In genomic region chr1:155254228-155254713, GRCh38 we compare ENCODE assay signal across 8 cellular contexts. TPM values are rescaled to one million over a fixed set of nuclear protein-coding genes. Genes with fewer than 3 reads are reported as not detected.
A peak's percentile ranks its signal among the peaks of the same experiment; 100 is the strongest.
DNase-seq lines count a peak whose midpoint lies in the region; ATAC-seq, FAIRE-seq and TF ChIP-seq lines count a peak whose summit lies in the region.

No MANE protein-coding gene starts in this region.

- H4K8ac ChIP-seq in mesenchymal stem cell (ENCODE audit: low read length), result peak overlapping the region; percentile 98

- H2BK15ac ChIP-seq in mesenchymal stem cell (ENCODE audit: low read depth, poor library complexity, severe bottlenecking), result no peak overlapping the region

- peak overlapping the region; percentile 75 to 97; a peak in 3 of 4 replicates for H3K9ac ChIP-seq in K562 (ENCODE audit: insufficient read depth in 1 of 2, low read depth in 2 of 2, low read length in 2 of 2)
- peak overlapping the region; percentile 94 for H3K9ac ChIP-seq in mesenchymal stem cell (ENCODE audit: low read length)

- H3K4me1 ChIP-seq in cardiac muscle cell (ENCODE audit: low read depth) (peaks cover 30% of the 10 kb centered on the region), K562 (replicated peaks in 1 of 2; ENCODE audit: control insufficient read depth in 2 of 2, insufficient read depth in 2 of 2, low read length in 2 of 2) (peaks cover 25 to 48% of the 10 kb centered on the region in 2 experiments), mesenchymal stem cell (ENCODE audit: control insufficient read depth, insufficient read depth, low read depth, low read length) (peaks cover 30% of the 10 kb centered on the region), vagina (peaks cover 32% of the 10 kb centered on the region)

- peak overlapping the region in 1 of 2 experiments; percentile 96 for H3K18ac ChIP-seq in mesenchymal stem cell (ENCODE audit: low read depth in 1 of 2, low read length in 2 of 2)

- H3K79me1 ChIP-seq in mesenchymal stem cell (replicated peaks; ENCODE audit: low read length, poor library complexity, severe bottlenecking), result peaks cover 22% of the 10 kb centered on the region

- intact Hi-C loops in Right ventricle myocardium superior (cut with DNase I) (loop anchor here (5.0 kb wide), 2 partner anchors 68 to 338 kb away; partner anchors contain the start of gene RUSC1), K562 (cut with micrococcal nuclease) (loop anchor here (5.0 to 10.0 kb wide), 2 partner anchors 251 to 338 kb away; no protein-coding TSS in a partner anchor), vagina (cut with DNase I) (loop anchor here (5.0 kb wide), 2 partner anchors 68 to 338 kb away; partner anchors contain the start of gene RUSC1)

- no peak for TF ChIP-seq POLR2A in K562 (conservative IDR thresholded peaks at IDR 0.05)
- no peak for TF ChIP-seq POLR2A in vagina (IDR thresholded peaks at IDR 0.05)

- DNase-seq in cardiac muscle cell (ENCODE audit: low read depth in 1 of 2, low spot score in 1 of 2) (no peak), Right ventricle myocardium superior (no peak), K562 (ENCODE audit: extremely low read depth in 1 of 4, low spot score in 3 of 4) (peak in 2 of 4 experiments; percentile 23 to 31), mesenchymal stem cell (no peak), vagina (ENCODE audit: extremely low spot score in 2 of 2) (no peak), NCI-H1694 (lab: John Stamatoyannopoulos, UW) (no peak), retina (no peak)

- no TSS peak for BruUV-seq in K562 (replicated peaks; lab: Mats Ljungman, UMichigan)

- CTCF ChIA-PET in K562 (lab: Yijun Ruan, JAX; ENCODE audit: low intra/inter-chr PET ratio), result interaction anchor here (1.2 kb wide), 1 partner anchor 69 kb away, joined by 4 read pairs; no protein-coding TSS in a partner anchor

- H3K79me2 ChIP-seq in K562 (ENCODE audit: control insufficient read depth, insufficient read depth, low read length), result peaks cover 18% of the 10 kb centered on the region

- ATAC-seq in Right ventricle myocardium superior (ENCODE audit: poor library complexity) (no peak), K562 (no peak), GM18858 (IDR thresholded peaks at IDR 0.05; ENCODE audit: unreplicated experiment) (no peak)

- H4K20me1 ChIP-seq in K562 (replicated peaks; ENCODE audit: control insufficient read depth, insufficient read depth, low read length), result no peaks in the 10 kb centered on the region

- in situ Hi-C loops in K562 (cut with MboI), result loop anchor here (10.0 kb wide), 1 partner anchor 341 kb away; no protein-coding TSS in a partner anchor

- peak overlapping the region; percentile 8 for H4K91ac ChIP-seq in mesenchymal stem cell (ENCODE audit: low read length)

- H3K23ac ChIP-seq in mesenchymal stem cell (ENCODE audit: low read length in 2 of 2), result no peak overlapping the region

- no peak overlapping the region for H2BK120ac ChIP-seq in mesenchymal stem cell (ENCODE audit: low read depth, low read length)

- H3K27ac ChIP-seq in cardiac muscle cell (no peak overlapping the region), K562 (ENCODE audit: extremely low read depth, low read depth, low read length) (peak overlapping the region; percentile 65; the same call in 2 of the 3 replicates), mesenchymal stem cell (ENCODE audit: low read length, poor library complexity, severe bottlenecking) (no peak overlapping the region), vagina (peak overlapping the region; percentile 96)

- peak overlapping the region in 1 of 2 experiments; percentile 78 for H3K14ac ChIP-seq in mesenchymal stem cell (ENCODE audit: low read length in 2 of 2)

- peak overlapping the region in 1 of 2 experiments; percentile 26 for H2BK12ac ChIP-seq in mesenchymal stem cell (ENCODE audit: low read length in 2 of 2)

- TF ChIP-seq CTCF in cardiac muscle cell (IDR thresholded peaks at IDR 0.05; ENCODE audit: low read depth, low read length) (no peak), K562 (IDR thresholded peaks at IDR 0.05 in 2 of 3, conservative IDR thresholded peaks at IDR 0.05 in 1 of 3; ENCODE audit: insufficient read depth in 2 of 3, low read depth in 1 of 3, low read length in 3 of 3) (no peak), vagina (IDR thresholded peaks at IDR 0.05) (no peak)

- H3K9me3 ChIP-seq in cardiac muscle cell (ENCODE audit: low read depth) (no peaks in the 10 kb centered on the region), K562 (replicated peaks; ENCODE audit: control insufficient read depth, insufficient read depth, low read depth, low read length) (no peaks in the 10 kb centered on the region), mesenchymal stem cell (ENCODE audit: control insufficient read depth, low read length) (no peaks in the 10 kb centered on the region), vagina (no peaks in the 10 kb centered on the region)

- H3K4me2 ChIP-seq in K562 (ENCODE audit: insufficient read depth, low read length) (peak overlapping the region; percentile 81), mesenchymal stem cell (ENCODE audit: low read length, poor library complexity, severe bottlenecking) (peak overlapping the region; percentile 66)

- no peak for FAIRE-seq in K562 (lab: Jason Lieb, UNC)

- H3K9me1 ChIP-seq in K562 (ENCODE audit: control insufficient read depth, insufficient read depth, low read length), result no peaks in the 10 kb centered on the region

- no peak for TF ChIP-seq EP300 in K562 (IDR thresholded peaks at IDR 0.05; ENCODE audit: low read length)

- peak overlapping the region; percentile 93; the same call in 1 of the 2 replicates for H2AFZ ChIP-seq in K562 (ENCODE audit: low read depth, low read length)
- H2AFZ ChIP-seq in mesenchymal stem cell (ENCODE audit: low read depth, low read length), result no peak overlapping the region

- H3K36me3 ChIP-seq in cardiac muscle cell (peaks cover 5% of the 10 kb centered on the region), K562 (ENCODE audit: control insufficient read depth, insufficient read depth, low read length) (peaks cover 35% of the 10 kb centered on the region; the same call in 2 of the 3 replicates), mesenchymal stem cell (ENCODE audit: control insufficient read depth in 1 of 2, insufficient read depth in 2 of 2, low read depth in 1 of 2, low read length in 2 of 2) (peaks cover 34 to 36% of the 10 kb centered on the region in 2 experiments), vagina (peaks cover 0 to 6% of the 10 kb centered on the region in 2 donors)

- H2BK5ac ChIP-seq in mesenchymal stem cell (ENCODE audit: low read depth, low read length, poor library complexity, severe bottlenecking), result no peak overlapping the region

- POLR2A ChIA-PET in K562 (lab: Yijun Ruan, JAX), result no interaction called here

- TF ChIP-seq RAD21 in K562 (CRISPR knock-in tag; conservative IDR thresholded peaks at IDR 0.05 in 1 of 2, IDR thresholded peaks at IDR 0.05 in 1 of 2), result no peak

- H3K27me3 ChIP-seq in cardiac muscle cell (no peaks in the 10 kb centered on the region), K562 (ENCODE audit: control insufficient read depth in 2 of 2, insufficient read depth in 2 of 2, low read length in 2 of 2) (no peaks in the 10 kb centered on the region), mesenchymal stem cell (ENCODE audit: control insufficient read depth in 1 of 2, insufficient read depth in 1 of 2, low read length in 2 of 2) (no peaks in the 10 kb centered on the region), vagina (no peaks in the 10 kb centered on the region)

- H2AK5ac ChIP-seq in mesenchymal stem cell (ENCODE audit: low read length, severe bottlenecking), result no peak overlapping the region

- 48% methylated on average over 10 of the region's 12 CpGs for WGBS in K562 (ENCODE audit: insufficient coverage, low coverage, missing lambda C conversion rate)
- WGBS in mesenchymal stem cell, result 77% methylated on average over 12 of the region's 12 CpGs

- peak overlapping the region; percentile 70 for H3K4me3 ChIP-seq in cardiac muscle cell
- H3K4me3 ChIP-seq in K562, result peak overlapping the region; percentile 58
- peak overlapping the region; percentile 79 to 95 for H3K4me3 ChIP-seq in mesenchymal stem cell (ENCODE audit: insufficient read depth in 1 of 2, low read depth in 1 of 2, low read length in 2 of 2)
- peak overlapping the region; percentile 78 to 86 for H3K4me3 ChIP-seq in vagina

- H3K4ac ChIP-seq in mesenchymal stem cell (ENCODE audit: low read depth in 1 of 2, low read length in 2 of 2), result peak overlapping the region; percentile 49 to 94

RNA-seq across cellular contexts. Expression of gene ENTREP3, which starts 1.0 kb away (rescaled TPM):
- total RNA-seq in cardiac muscle cell (39.5 and 46.2 TPM in 2 replicates), Right ventricle myocardium superior (13.8 TPM), K562 (2014; rRNA removed) (6.4 and 10.6 TPM in 2 replicates), K562 (2014; rRNA removed; fragmentation: Illumina TruSeq; extraction: Trizol) (1.9 and 2.0 TPM in 2 replicates), K562 (2015; rRNA removed; fragmentation: Illumina TruSeq; extraction: Trizol) (3.4 and 4.1 TPM in 2 replicates), K562 (2021) (41.8 and 43.0 TPM in 2 replicates), vagina (21.1 TPM)
- polyA plus RNA-seq in cardiac muscle cell (42.0 and 59.2 TPM in 2 replicates), K562 (2011; rRNA removed) (5.9 and 17.5 TPM in 2 replicates), K562 (2014; fragmentation: Illumina TruSeq; extraction: Trizol) (11.8 and 21.9 TPM in 2 replicates), K562 (2014; fragmentation: Nextera tagmentation; extraction: Ambion mirVana) (1 to 10 TPM; 2.0 to 2.1 TPM), K562 (2014; rRNA removed) (15.4 and 17.7 TPM in 2 replicates)
- 20.6 and 45.2 TPM in 2 replicates for total RNA-seq in K562 (2011; cell fraction: chromatin; rRNA removed; ENCODE audit: low replicate concordance)
- 38.6 and 38.9 TPM in 2 replicates for total RNA-seq in K562 (2011; cell fraction: nucleolus; rRNA removed)
- 36.1 and 52.0 TPM in 2 replicates for total RNA-seq in K562 (2011; cell fraction: nucleoplasm; rRNA removed)
- 10.9 and 13.6 TPM in 2 replicates for polyA plus RNA-seq in K562 (2011; cell fraction: cytosol; rRNA removed)
- polyA plus RNA-seq in K562 (2011; cell fraction: nucleus; rRNA removed), result 30.5 and 33.5 TPM in 2 replicates
- 23.2 and 25.9 TPM in 2 replicates for polyA plus RNA-seq in K562 (2012)
- polyA minus RNA-seq in K562 (2011; rRNA and poly(A)+ RNA removed), result 3.8 and 3.9 TPM in 2 replicates
- polyA minus RNA-seq in K562 (2011; cell fraction: cytosol; rRNA and poly(A)+ RNA removed), result 13.7 and 24.0 TPM in 2 replicates
- polyA minus RNA-seq in K562 (2011; cell fraction: nucleus; rRNA and poly(A)+ RNA removed), result 6.2 and 7.2 TPM in 2 replicates
- polyA plus RNA-seq in mesenchymal stem cell (2013, experiment 1 of 2), result 48.4 TPM
- polyA plus RNA-seq in mesenchymal stem cell (2013, experiment 2 of 2), result 49.3 TPM

RNA-seq across cellular contexts. Expression of gene SCAMP3, which starts 7.9 kb away (rescaled TPM):
- total RNA-seq in cardiac muscle cell (67.3 and 109 TPM in 2 replicates), Right ventricle myocardium superior (56.8 TPM), K562 (2014; rRNA removed) (101 and 132 TPM in 2 replicates), K562 (2014; rRNA removed; fragmentation: Illumina TruSeq; extraction: Trizol) (13.4 and 14.2 TPM in 2 replicates), K562 (2015; rRNA removed; fragmentation: Illumina TruSeq; extraction: Trizol) (24.0 and 25.4 TPM in 2 replicates), K562 (2021) (111 TPM in 2 replicates), vagina (44.7 TPM)
- polyA plus RNA-seq in cardiac muscle cell (100 and 172 TPM in 2 replicates), K562 (2011; rRNA removed) (100 and 140 TPM in 2 replicates), K562 (2014; fragmentation: Illumina TruSeq; extraction: Trizol) (86.1 and 100 TPM in 2 replicates), K562 (2014; fragmentation: Nextera tagmentation; extraction: Ambion mirVana) (10 to 100 TPM; 72.9 to 83.3 TPM), K562 (2014; rRNA removed) (130 and 131 TPM in 2 replicates)
- total RNA-seq in K562 (2011; cell fraction: chromatin; rRNA removed; ENCODE audit: low replicate concordance), result 59.7 and 127 TPM in 2 replicates
- 178 TPM in 2 replicates for total RNA-seq in K562 (2011; cell fraction: nucleolus; rRNA removed)
- total RNA-seq in K562 (2011; cell fraction: nucleoplasm; rRNA removed), result 135 and 144 TPM in 2 replicates
- polyA plus RNA-seq in K562 (2011; cell fraction: cytosol; rRNA removed), result 214 and 294 TPM in 2 replicates
- polyA plus RNA-seq in K562 (2011; cell fraction: nucleus; rRNA removed), result 103 and 109 TPM in 2 replicates
- polyA plus RNA-seq in K562 (2012), result 94.0 and 101 TPM in 2 replicates
- 57.0 and 75.1 TPM in 2 replicates for polyA minus RNA-seq in K562 (2011; rRNA and poly(A)+ RNA removed)
- 62.4 and 70.4 TPM in 2 replicates for polyA minus RNA-seq in K562 (2011; cell fraction: cytosol; rRNA and poly(A)+ RNA removed)
- 16.4 and 25.2 TPM in 2 replicates for polyA minus RNA-seq in K562 (2011; cell fraction: nucleus; rRNA and poly(A)+ RNA removed)
- polyA plus RNA-seq in mesenchymal stem cell (2013, experiment 1 of 2), result 104 TPM
- 101 TPM for polyA plus RNA-seq in mesenchymal stem cell (2013, experiment 2 of 2)

RNA-seq across cellular contexts. Expression of gene CLK2, which starts 19.0 kb away (rescaled TPM):
- total RNA-seq in cardiac muscle cell, result 57.3 and 65.3 TPM in 2 replicates
- 45.1 and 68.5 TPM in 2 replicates for polyA plus RNA-seq in cardiac muscle cell
- total RNA-seq in Right ventricle myocardium superior, result 18.5 TPM
- total RNA-seq in K562 (2011; cell fraction: chromatin; rRNA removed; ENCODE audit: low replicate concordance), result 311 and 570 TPM in 2 replicates
- total RNA-seq in K562 (2011; cell fraction: nucleolus; rRNA removed), result 299 and 331 TPM in 2 replicates
- 264 and 285 TPM in 2 replicates for total RNA-seq in K562 (2011; cell fraction: nucleoplasm; rRNA removed)
- total RNA-seq in K562 (2014; rRNA removed), result 36.4 and 40.2 TPM in 2 replicates
- total RNA-seq in K562 (2014; rRNA removed; fragmentation: Illumina TruSeq; extraction: Trizol), result 24.2 and 25.6 TPM in 2 replicates
- 37.0 and 39.6 TPM in 2 replicates for total RNA-seq in K562 (2015; rRNA removed; fragmentation: Illumina TruSeq; extraction: Trizol)
- 60.2 and 65.4 TPM in 2 replicates for total RNA-seq in K562 (2021)
- polyA plus RNA-seq in K562 (2011; rRNA removed), result 67.8 and 105 TPM in 2 replicates
- 48.7 and 49.0 TPM in 2 replicates for polyA plus RNA-seq in K562 (2011; cell fraction: cytosol; rRNA removed)
- polyA plus RNA-seq in K562 (2011; cell fraction: nucleus; rRNA removed), result 890 and 922 TPM in 2 replicates
- 56.9 and 62.9 TPM in 2 replicates for polyA plus RNA-seq in K562 (2012)
- polyA plus RNA-seq in K562 (2014; fragmentation: Illumina TruSeq; extraction: Trizol), result 59.9 and 67.3 TPM in 2 replicates
- polyA plus RNA-seq in K562 (2014; fragmentation: Nextera tagmentation; extraction: Ambion mirVana), result 10 to 100 TPM; 13.5 to 15.7 TPM
- polyA plus RNA-seq in K562 (2014; rRNA removed), result 69.1 and 81.4 TPM in 2 replicates
- 58.6 and 59.3 TPM in 2 replicates for polyA minus RNA-seq in K562 (2011; rRNA and poly(A)+ RNA removed)
- 30.5 and 30.7 TPM in 2 replicates for polyA minus RNA-seq in K562 (2011; cell fraction: cytosol; rRNA and poly(A)+ RNA removed)
- 109 and 138 TPM in 2 replicates for polyA minus RNA-seq in K562 (2011; cell fraction: nucleus; rRNA and poly(A)+ RNA removed)
- polyA plus RNA-seq in mesenchymal stem cell (2013, experiment 1 of 2), result 35.0 TPM
- 34.0 TPM for polyA plus RNA-seq in mesenchymal stem cell (2013, experiment 2 of 2)
- 48.1 TPM for total RNA-seq in vagina

RNA-seq across cellular contexts. Expression of gene HCN3, which starts 23.0 kb away (rescaled TPM):
- total RNA-seq in cardiac muscle cell, result 1.7 and 3.5 TPM in 2 replicates
- polyA plus RNA-seq in cardiac muscle cell, result 3.7 and 12.9 TPM in 2 replicates
- 1.4 TPM for total RNA-seq in Right ventricle myocardium superior
- 31.1 and 65.6 TPM in 2 replicates for total RNA-seq in K562 (2011; cell fraction: chromatin; rRNA removed; ENCODE audit: low replicate concordance)
- 41.4 and 45.0 TPM in 2 replicates for total RNA-seq in K562 (2011; cell fraction: nucleolus; rRNA removed)
- 40.9 and 43.8 TPM in 2 replicates for total RNA-seq in K562 (2011; cell fraction: nucleoplasm; rRNA removed)
- total RNA-seq in K562 (2014; rRNA removed), result 2.3 and 3.2 TPM in 2 replicates
- 1.7 and 2.9 TPM in 2 replicates for total RNA-seq in K562 (2014; rRNA removed; fragmentation: Illumina TruSeq; extraction: Trizol)
- total RNA-seq in K562 (2015; rRNA removed; fragmentation: Illumina TruSeq; extraction: Trizol), result 3.1 and 3.9 TPM in 2 replicates
- total RNA-seq in K562 (2021), result 6.6 and 7.0 TPM in 2 replicates
- 7.2 and 14.5 TPM in 2 replicates for polyA plus RNA-seq in K562 (2011; rRNA removed)
- polyA plus RNA-seq in K562 (2011; cell fraction: cytosol; rRNA removed), result 7.1 and 13.6 TPM in 2 replicates
- 101 and 112 TPM in 2 replicates for polyA plus RNA-seq in K562 (2011; cell fraction: nucleus; rRNA removed)
- 5.6 and 7.6 TPM in 2 replicates for polyA plus RNA-seq in K562 (2012)
- 5.6 and 5.9 TPM in 2 replicates for polyA plus RNA-seq in K562 (2014; fragmentation: Illumina TruSeq; extraction: Trizol)
- 1 to 10 TPM in 1 of 2 experiments, under 1 TPM in 1; 0.91 to 1.0 TPM for polyA plus RNA-seq in K562 (2014; fragmentation: Nextera tagmentation; extraction: Ambion mirVana)
- polyA plus RNA-seq in K562 (2014; rRNA removed), result 7.3 and 9.7 TPM in 2 replicates
- 3.7 and 5.6 TPM in 2 replicates for polyA minus RNA-seq in K562 (2011; rRNA and poly(A)+ RNA removed)
- polyA minus RNA-seq in K562 (2011; cell fraction: cytosol; rRNA and poly(A)+ RNA removed), result 2.5 and 5.6 TPM in 2 replicates
- 11.6 and 13.2 TPM in 2 replicates for polyA minus RNA-seq in K562 (2011; cell fraction: nucleus; rRNA and poly(A)+ RNA removed)
- polyA plus RNA-seq in mesenchymal stem cell (2013, experiment 1 of 2), result 2.0 TPM
- 1.9 TPM for polyA plus RNA-seq in mesenchymal stem cell (2013, experiment 2 of 2)
- total RNA-seq in vagina, result 4.2 TPM

RNA-seq across cellular contexts. Expression of gene MTX1, which starts 45.8 kb away (rescaled TPM):
- total RNA-seq in cardiac muscle cell (24.7 and 45.0 TPM in 2 replicates), Right ventricle myocardium superior (16.4 TPM), K562 (2014; rRNA removed) (98.4 and 165 TPM in 2 replicates), K562 (2014; rRNA removed; fragmentation: Illumina TruSeq; extraction: Trizol) (37.3 and 44.6 TPM in 2 replicates), K562 (2015; rRNA removed; fragmentation: Illumina TruSeq; extraction: Trizol) (65.1 and 66.9 TPM in 2 replicates), K562 (2021) (73.8 and 83.3 TPM in 2 replicates), vagina (29.5 TPM)
- polyA plus RNA-seq in cardiac muscle cell (31.9 and 50.2 TPM in 2 replicates), K562 (2011; rRNA removed) (65.8 and 73.3 TPM in 2 replicates), K562 (2014; fragmentation: Illumina TruSeq; extraction: Trizol) (80.0 and 88.4 TPM in 2 replicates), K562 (2014; fragmentation: Nextera tagmentation; extraction: Ambion mirVana) (10 to 100 TPM; 29.1 to 66.3 TPM), K562 (2014; rRNA removed) (83.5 and 90.5 TPM in 2 replicates)
- 16.6 and 32.2 TPM in 2 replicates for total RNA-seq in K562 (2011; cell fraction: chromatin; rRNA removed; ENCODE audit: low replicate concordance)
- total RNA-seq in K562 (2011; cell fraction: nucleolus; rRNA removed), result 41.9 and 55.9 TPM in 2 replicates
- total RNA-seq in K562 (2011; cell fraction: nucleoplasm; rRNA removed), result 26.1 and 28.5 TPM in 2 replicates
- polyA plus RNA-seq in K562 (2011; cell fraction: cytosol; rRNA removed), result 102 and 177 TPM in 2 replicates
- polyA plus RNA-seq in K562 (2011; cell fraction: nucleus; rRNA removed), result 65.2 and 88.3 TPM in 2 replicates
- polyA plus RNA-seq in K562 (2012), result 79.8 and 86.4 TPM in 2 replicates
- 25.2 and 38.9 TPM in 2 replicates for polyA minus RNA-seq in K562 (2011; rRNA and poly(A)+ RNA removed)
- 35.6 and 41.5 TPM in 2 replicates for polyA minus RNA-seq in K562 (2011; cell fraction: cytosol; rRNA and poly(A)+ RNA removed)
- 26.3 and 28.4 TPM in 2 replicates for polyA minus RNA-seq in K562 (2011; cell fraction: nucleus; rRNA and poly(A)+ RNA removed)
- 39.5 TPM for polyA plus RNA-seq in mesenchymal stem cell (2013, experiment 1 of 2)
- polyA plus RNA-seq in mesenchymal stem cell (2013, experiment 2 of 2), result 38.9 TPM

Comparison
In these comparisons a context has a peak if more than half of its experiments do, and no peak if none do; other contexts are left out.
1. H3K27ac ChIP-seq: peak in K562 (single experiment) and vagina (single experiment); none in cardiac muscle cell (single experiment) and mesenchymal stem cell (single experiment).
2. Peak in every context shown above with its lines, with median percentiles within 50 percentile points of each other: H3K4me3 ChIP-seq.